In the genomic region with DNA sequence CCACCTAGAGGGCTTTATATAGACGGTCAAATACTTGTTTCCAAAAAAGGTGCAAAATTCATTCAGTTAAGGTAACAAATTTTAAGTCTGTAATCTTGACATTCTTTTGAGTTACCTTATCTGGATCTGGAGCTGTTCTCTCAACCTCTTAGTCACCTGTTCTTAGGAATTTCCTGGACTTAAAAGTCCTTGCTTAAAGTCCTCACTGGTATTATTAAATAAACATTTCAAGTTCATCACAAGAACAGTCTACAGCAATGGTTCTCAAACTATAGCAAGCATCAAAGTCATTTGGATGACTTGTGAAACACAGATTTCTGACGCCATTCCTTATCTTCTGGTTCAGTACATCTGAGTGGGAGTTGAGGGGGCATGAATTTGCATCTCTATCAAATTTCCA, we compare ENCODE assay signal across 27 cellular contexts.
"Had no signal": no experiment of that assay in that cellular context is flagged by ENCODE, and none has a peak within 500 bp of the region (broad histone marks: within the 10 kb centered on the region; RNA-seq: fewer than 3 reads in every experiment).

No MANE protein-coding gene starts in this region.

- H3K9me3 ChIP-seq: colonic mucosa, esophagus squamous epithelium, gastrocnemius medialis, heart left ventricle, mucosa of descending colon had no signal

- H3K36me3 Mint-ChIP-seq: immature natural killer cell, mesothelial cell of epicardium, naive B cell had no signal

- H3K4me1 ChIP-seq: colonic mucosa, esophagus squamous epithelium, gastrocnemius medialis had no signal

- H3K4me3 Mint-ChIP-seq: dendritic cell treated with granulocyte-macrophage colony-stimulating factor and Interleukin-4, amounts not matched to agents 40 ng/mL and 50 ng/mL, for 4 days; effector memory CD8-positive, alpha-beta T cell; endodermal cell; immature natural killer cell; mesothelial cell of epicardium; naive B cell had no signal

- H3K27me3 ChIP-seq: colonic mucosa, esophagus squamous epithelium, gastrocnemius medialis, heart left ventricle, hepatocyte had no signal

- H3K27ac Mint-ChIP-seq: dendritic cell treated with granulocyte-macrophage colony-stimulating factor and Interleukin-4, amounts not matched to agents 40 ng/mL and 50 ng/mL, for 4 days; effector memory CD8-positive, alpha-beta T cell; endodermal cell; immature natural killer cell; mesothelial cell of epicardium; naive B cell had no signal

- ATAC-seq: effector memory CD8-positive, alpha-beta T cell; esophagus mucosa; gastrocnemius medialis; heart left ventricle; left colon; left lobe of liver; left ventricle myocardium superior; mucosa of descending colon had no signal

- DNase-seq: colonic mucosa; cortex of kidney; effector CD8-positive, alpha-beta T cell; effector memory CD8-positive, alpha-beta T cell; endodermal cell; erythroblast; esophagus squamous epithelium; foreskin fibroblast; foreskin melanocyte; gastrocnemius medialis; heart left ventricle; hypothalamus; immature natural killer cell; islet precursor cell; kidney; kidney glomerular epithelial cell; left colon; left ventricle myocardium superior; mesenchymal stem cell; mucosa of descending colon; naive B cell had no signal

- H3K36me3 ChIP-seq: colonic mucosa, esophagus squamous epithelium, gastrocnemius medialis, heart left ventricle had no signal

- H3K9me3 Mint-ChIP-seq: dendritic cell treated with granulocyte-macrophage colony-stimulating factor and Interleukin-4, amounts not matched to agents 40 ng/mL and 50 ng/mL, for 4 days; effector memory CD8-positive, alpha-beta T cell; endodermal cell; immature natural killer cell; naive B cell had no signal

- H3K4me2 ChIP-seq: hepatocyte had no signal

- H3K27ac ChIP-seq: colonic mucosa, epithelial cell of prostate, esophagus squamous epithelium, gastrocnemius medialis, heart left ventricle, hepatocyte had no signal

- H3K79me2 ChIP-seq: hepatocyte had no signal

- H3K4me3 ChIP-seq: colonic mucosa, esophagus squamous epithelium, gastrocnemius medialis, heart left ventricle, hepatocyte, mucosa of descending colon had no signal

- H2AFZ ChIP-seq: hepatocyte had no signal

- H3K27me3 Mint-ChIP-seq: dendritic cell treated with granulocyte-macrophage colony-stimulating factor and Interleukin-4, amounts not matched to agents 40 ng/mL and 50 ng/mL, for 4 days had no signal
